31 cellular contexts compared by ENCODE assay signal in the genomic region with DNA sequence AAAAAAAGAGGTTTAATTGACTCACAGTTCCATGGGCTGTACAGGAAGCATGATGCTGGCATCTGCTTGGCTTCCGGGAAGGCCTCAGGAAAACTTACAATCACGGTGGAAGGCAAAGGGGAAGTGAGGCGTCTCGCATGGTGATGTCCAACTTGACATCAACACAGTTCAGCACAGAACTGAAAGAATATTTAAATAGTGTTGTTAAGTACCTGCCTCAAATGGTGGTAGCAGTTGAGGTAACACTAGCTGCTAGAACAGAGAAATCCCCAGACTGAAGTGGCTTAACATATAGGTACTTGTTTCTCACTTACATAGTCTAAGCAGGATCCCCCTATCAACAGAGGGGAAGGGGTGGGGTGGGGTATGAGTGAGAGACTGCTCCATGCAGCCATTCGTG.
"Had no signal": no experiment of that assay in that cellular context is flagged by ENCODE, and none has a peak within 500 bp of the region (broad histone marks: within the 10 kb centered on the region; RNA-seq: fewer than 3 reads in every experiment).

No MANE protein-coding gene starts in this region.

- H3K4me1 ChIP-seq: ascending aorta, colonic mucosa had no signal

- H3K27ac ChIP-seq: ascending aorta, cardiac muscle cell, colonic mucosa, WERI-Rb-1 had no signal

- H3K9me3 ChIP-seq: ascending aorta, colonic mucosa had no signal

- ATAC-seq: activated CD4-positive, alpha-beta T cell treated with anti-CD3 and anti-CD28 coated beads for 36 hours; activated CD4-positive, CD25-positive, alpha-beta regulatory T cell treated with anti-CD3 and anti-CD28 coated beads, Interleukin-2, amount 50 U/mL, for 24 hours; activated CD8-positive, alpha-beta memory T cell treated with anti-CD3 and anti-CD28 coated beads, Interleukin-2, amount 10 ng/mL, durations not matched to agents 7 days and 5 days; activated CD8-positive, alpha-beta T cell treated with anti-CD3 and anti-CD28 coated beads, Interleukin-2, amount 10 ng/mL, durations not matched to agents 7 days and 5 days; activated naive CD8-positive, alpha-beta T cell treated with anti-CD3 and anti-CD28 coated beads, Interleukin-2, amount 50 U/mL, for 24 hours; WTC11 had no signal

- DNase-seq: activated CD4-positive, alpha-beta memory T cell treated with anti-CD3 and anti-CD28 coated beads, Interleukin-2, amount 10 ng/mL, durations not matched to agents 7 days and 5 days; activated CD4-positive, alpha-beta T cell treated with anti-CD3 and anti-CD28 coated beads for 1 hour; activated CD4-positive, alpha-beta T cell treated with anti-CD3 and anti-CD28 coated beads for 36 hours; activated CD4-positive, alpha-beta T cell treated with anti-CD3 and anti-CD28 coated beads for 48 hours; activated CD4-positive, alpha-beta T cell treated with anti-CD3 and anti-CD28 coated beads, Interleukin-2, amount 10 ng/mL, durations not matched to agents 7 days and 5 days; activated CD4-positive, alpha-beta T cell treated with anti-CD3 and anti-CD28 coated beads, Interleukin-2, amount 50 U/mL, for 48 hours; activated CD4-positive, CD25-positive, alpha-beta regulatory T cell; activated CD8-positive, alpha-beta memory T cell treated with anti-CD3 and anti-CD28 coated beads for 24 hours; activated CD8-positive, alpha-beta memory T cell treated with anti-CD3 and anti-CD28 coated beads, Interleukin-2, amount 10 ng/mL, durations not matched to agents 7 days and 5 days; activated CD8-positive, alpha-beta memory T cell treated with anti-CD3 and anti-CD28 coated beads, Interleukin-2, amount 50 U/mL, for 48 hours; activated CD8-positive, alpha-beta T cell treated with anti-CD3 and anti-CD28 coated beads, Interleukin-2, amount 10 ng/mL, durations not matched to agents 7 days and 5 days; activated effector memory CD4-positive, alpha-beta T cell treated with Interleukin-2 at 50 U/mL for 16 hours; activated gamma-delta T cell; activated naive CD4-positive, alpha-beta T cell treated with anti-CD3 and anti-CD28 coated beads, Interleukin-2, amount 10 ng/mL, durations not matched to agents 7 days and 5 days; activated naive CD4-positive, alpha-beta T cell treated with Interleukin-2 at 50 U/mL for 16 hours; activated naive CD8-positive, alpha-beta T cell treated with anti-CD3 and anti-CD28 coated beads, Interleukin-2, amount 10 ng/mL, durations not matched to agents 7 days and 5 days; activated naive CD8-positive, alpha-beta T cell treated with anti-CD3 and anti-CD28 coated beads, Interleukin-2, amount 50 U/mL, for 24 hours; activated T-cell treated with anti-CD3 and anti-CD28 coated beads, Interleukin-2, amount 50 U/mL, for 24 hours; activated T-cell treated with anti-CD3 and anti-CD28 coated beads, Interleukin-2, amount 50 U/mL, for 48 hours; amygdala; anterior cingulate cortex; caudate nucleus; cerebellar nuclear complex; colonic mucosa; T-helper 9 cell; WERI-Rb-1 had no signal

- H3K4me3 ChIP-seq: ascending aorta, cardiac muscle cell, colonic mucosa had no signal

- FAIRE-seq: bronchial epithelial cell had no signal

- H3K27me3 ChIP-seq: ascending aorta, cardiac muscle cell, colonic mucosa had no signal

- H3K36me3 ChIP-seq: ascending aorta, cardiac muscle cell, colonic mucosa, WERI-Rb-1 had no signal
